ENCODE assay signal across 13 cellular contexts in the genomic region with DNA sequence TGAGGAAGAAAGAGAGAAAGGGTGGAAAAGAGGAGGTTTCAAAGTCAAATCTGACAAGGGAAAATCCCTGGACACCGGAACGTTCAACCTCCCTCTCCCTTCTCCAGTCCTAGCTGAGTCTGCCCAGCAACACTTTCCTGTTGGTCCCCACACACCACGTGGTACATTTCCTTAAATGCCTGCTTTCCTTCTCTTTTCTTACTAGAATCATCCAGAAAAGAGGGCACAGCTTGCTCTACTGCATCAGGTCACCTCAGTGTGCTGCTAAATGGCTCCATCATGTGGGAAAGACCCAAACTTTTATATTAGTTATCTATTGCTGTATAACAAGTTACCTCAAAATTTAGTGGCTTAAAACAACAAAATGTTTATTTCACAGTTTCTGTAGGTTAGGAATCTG.
DNase-seq lines count a peak whose midpoint lies in the region; ATAC-seq, FAIRE-seq and TF ChIP-seq lines count a peak whose summit lies in the region.
"Had no signal": no experiment of that assay in that cellular context is flagged by ENCODE, and none has a peak within 500 bp of the region (broad histone marks: within the 10 kb centered on the region; RNA-seq: fewer than 3 reads in every experiment).

No MANE protein-coding gene starts in this region.

- H2AFZ ChIP-seq in GM12878 (ENCODE audit: control insufficient read depth, low read depth, low read length) = no peak overlapping the region

- no peak for TF ChIP-seq POLR2A in GM12878 (IDR thresholded peaks at IDR 0.05; ENCODE audit: low read depth, low read length)

- H4K20me1 ChIP-seq in GM12878 (ENCODE audit: control insufficient read depth, insufficient read depth) = no peaks in the 10 kb centered on the region

- H3K4me1 Mint-ChIP-seq in mesothelial cell of epicardium = no peaks in the 10 kb centered on the region

- H3K9ac ChIP-seq in GM12878 (ENCODE audit: control insufficient read depth, insufficient read depth, low read length) = no peak overlapping the region

- H3K9me3 Mint-ChIP-seq in mesothelial cell of epicardium = no peaks in the 10 kb centered on the region

- BruUV-seq in GM12878 (replicated peaks; lab: Mats Ljungman, UMichigan) = no TSS peak

- in situ Hi-C loops in GM12878 (cut with MboI) = no loop called here

- FAIRE-seq in GM12878 (lab: Jason Lieb, UNC) = no peak

- H3K36me3 Mint-ChIP-seq in mesothelial cell of epicardium = no peaks in the 10 kb centered on the region
- H3K36me3 Mint-ChIP-seq: IgD-negative memory B cell had no signal

- TF ChIP-seq CTCF in GM12878 (IDR thresholded peaks at IDR 0.05 in 2 of 3, conservative IDR thresholded peaks at IDR 0.05 in 1 of 3; ENCODE audit: control insufficient read depth in 2 of 3, extremely low read depth in 1 of 3, insufficient read depth in 1 of 3, low read depth in 3 of 3, low read length in 3 of 3) (no peak), lung (IDR thresholded peaks at IDR 0.05; ENCODE audit: control extremely low read depth, extremely low read depth) (no peak), mesothelial cell of epicardium (IDR thresholded peaks at IDR 0.05; ENCODE audit: unreplicated experiment) (no peak)

- H3K27ac Mint-ChIP-seq in mesothelial cell of epicardium = no peak overlapping the region
- H3K27ac Mint-ChIP-seq: dendritic cell treated with granulocyte-macrophage colony-stimulating factor and Interleukin-4, amounts not matched to agents 40 ng/mL and 50 ng/mL, for 4 days had no signal

- DNase-seq in DMS 273 (lab: John Stamatoyannopoulos, UW; ENCODE audit: unreplicated experiment) (peak; percentile 70), GM12878 (ENCODE audit: low read depth, low spot score) (no peak), lung (ENCODE audit: low spot score) (peak; percentile 44), cerebellar cortex (ENCODE audit: low spot score) (no peak), mesothelial cell of epicardium (ENCODE audit: low spot score in 2 of 2, unreplicated experiment in 2 of 2) (no peak), HPDE6-E6E7 (ENCODE audit: extremely low spot score) (no peak)
- DNase-seq: ovary, T-helper 9 cell had no signal

- WGBS in GM12878 (ENCODE audit: insufficient coverage, insufficient replicate concordance, low lambda C conversion rate, missing lambda C conversion rate) = 0% methylated on average over 3 of the region's 3 CpGs
- WGBS in lung, 2 donors = 17 to 43% methylated on average over 3 of the region's 3 CpGs

- H3K9me3 ChIP-seq in GM12878 (replicated peaks; ENCODE audit: control insufficient read depth, insufficient read depth, low read length) (no peaks in the 10 kb centered on the region), lung (ENCODE audit: control insufficient read depth in 2 of 2, insufficient read depth in 1 of 2, low read length in 1 of 2) (no peaks in the 10 kb centered on the region)
- H3K9me3 ChIP-seq: ovary, thoracic aorta had no signal

- no peaks in the 10 kb centered on the region for H3K79me2 ChIP-seq in GM12878 (ENCODE audit: control insufficient read depth, insufficient read depth, low read length)

- RAD21 ChIA-PET in GM12878 (lab: Charles Lee; ENCODE audit: unreplicated experiment) = no interaction called here

- H3K4me3 Mint-ChIP-seq in mesothelial cell of epicardium = no peak overlapping the region
- H3K4me3 Mint-ChIP-seq: dendritic cell treated with granulocyte-macrophage colony-stimulating factor and Interleukin-4, amounts not matched to agents 40 ng/mL and 50 ng/mL, for 4 days; IgD-negative memory B cell had no signal

- H3K4me1 ChIP-seq in GM12878 (ENCODE audit: control insufficient read depth, insufficient read depth, low read length) (no peaks in the 10 kb centered on the region), lung (ENCODE audit: control insufficient read depth in 2 of 2, insufficient read depth in 2 of 2, low read length in 2 of 2) (no peaks in the 10 kb centered on the region)

- H3K36me3 ChIP-seq in GM12878 (ENCODE audit: control insufficient read depth in 2 of 2, insufficient read depth in 2 of 2, low read length in 1 of 2) = no peaks in the 10 kb centered on the region
- no peaks in the 10 kb centered on the region for H3K36me3 ChIP-seq in lung (ENCODE audit: control insufficient read depth in 2 of 2, insufficient read depth in 2 of 2, low read length in 2 of 2)
- H3K36me3 ChIP-seq: ovary, thoracic aorta had no signal

- TF ChIP-seq RAD21 in GM12878 (IDR thresholded peaks at IDR 0.05; ENCODE audit: insufficient read depth, low read depth, low read length) = no peak

- CTCF ChIA-PET in GM12878 (lab: Yijun Ruan, JAX) = no interaction called here

- SMC1A ChIA-PET in GM12878 (lab: Charles Lee; ENCODE audit: uncharacterized antibody, unreplicated experiment) = no interaction called here

- H3K27me3 Mint-ChIP-seq in mesothelial cell of epicardium (ENCODE audit: low read depth) = no peaks in the 10 kb centered on the region
- H3K27me3 Mint-ChIP-seq: dendritic cell treated with granulocyte-macrophage colony-stimulating factor and Interleukin-4, amounts not matched to agents 40 ng/mL and 50 ng/mL, for 4 days had no signal

- H3K27me3 ChIP-seq in GM12878 (replicated peaks in 1 of 2; ENCODE audit: control insufficient read depth in 2 of 2, insufficient read depth in 2 of 2, low read length in 1 of 2) (no peaks in the 10 kb centered on the region), lung (ENCODE audit: control insufficient read depth, insufficient read depth) (no peaks in the 10 kb centered on the region)
- H3K27me3 ChIP-seq: ovary had no signal

- intact Hi-C loops in GM12878 (cut with micrococcal nuclease; ENCODE audit: unreplicated experiment) = no loop called here

- H3K27ac ChIP-seq in GM12878 (ENCODE audit: control insufficient read depth, insufficient read depth) (no peak overlapping the region), lung (ENCODE audit: low read depth in 1 of 2, low read length in 1 of 2) (no peak overlapping the region)
- H3K27ac ChIP-seq: ovary, thoracic aorta had no signal

- POLR2A ChIA-PET in GM12878 (lab: Charles Lee) = no interaction called here

- H3K4me3 ChIP-seq in GM12878 = no peak overlapping the region
- H3K4me3 ChIP-seq in lung = no peak overlapping the region
- H3K4me3 ChIP-seq: ovary, thoracic aorta had no signal

- H3K4me2 ChIP-seq in GM12878 (ENCODE audit: control insufficient read depth, insufficient read depth) = no peak overlapping the region

- TF ChIP-seq EP300 in GM12878 (IDR thresholded peaks at IDR 0.05; ENCODE audit: borderline replicate concordance in 1 of 2, control insufficient read depth in 1 of 2, low read depth in 2 of 2, low read length in 2 of 2) = no peak

- ATAC-seq in HG02678 (IDR thresholded peaks at IDR 0.05; ENCODE audit: unreplicated experiment) = peak; percentile 48
- ATAC-seq in GM12878 = no peak
- ATAC-seq in lung (ENCODE audit: insufficient read depth, low FRiP score) = peak; percentile 34
- ATAC-seq in GM21447 (IDR thresholded peaks at IDR 0.05; ENCODE audit: unreplicated experiment) = no peak

TF ChIP-seq in GM12878, 131 proteins besides CTCF, POLR2A, EP300 and RAD21:
- TF ChIP-seq TBL1XR1 (IDR thresholded peaks at IDR 0.05; ENCODE audit: low read depth, low read length) = no peak
- TF ChIP-seq JUNB (IDR thresholded peaks at IDR 0.05) = no peak
- no peak for TF ChIP-seq JUND (IDR thresholded peaks at IDR 0.05; ENCODE audit: low read depth, low read length)
- no peak for TF ChIP-seq NFIC (IDR thresholded peaks at IDR 0.05; ENCODE audit: low read depth, low read length)
- peak; percentile 83 for TF ChIP-seq RFX5 (IDR thresholded peaks at IDR 0.05; ENCODE audit: low read depth, low read length)
- TF ChIP-seq ETV6 (conservative IDR thresholded peaks at IDR 0.05 in 1 of 2, IDR thresholded peaks at IDR 0.05 in 1 of 2; ENCODE audit: borderline replicate concordance in 1 of 2, low read depth in 1 of 2) = no peak
- TF ChIP-seq WRNIP1 (IDR thresholded peaks at IDR 0.05; ENCODE audit: borderline replicate concordance, low read depth, low read length) = no peak
- no peak for TF ChIP-seq POLR2AphosphoS5 (IDR thresholded peaks at IDR 0.05; ENCODE audit: low read length)
- TF ChIP-seq, protein P1, sequence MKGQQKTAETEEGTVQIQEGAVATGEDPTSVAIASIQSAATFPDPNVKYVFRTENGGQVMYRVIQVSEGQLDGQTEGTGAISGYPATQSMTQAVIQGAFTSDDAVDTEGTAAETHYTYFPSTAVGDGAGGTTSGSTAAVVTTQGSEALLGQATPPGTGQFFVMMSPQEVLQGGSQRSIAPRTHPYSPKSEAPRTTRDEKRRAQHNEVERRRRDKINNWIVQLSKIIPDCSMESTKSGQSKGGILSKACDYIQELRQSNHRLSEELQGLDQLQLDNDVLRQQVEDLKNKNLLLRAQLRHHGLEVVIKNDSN (IDR thresholded peaks at IDR 0.05; ENCODE audit: borderline replicate concordance, extremely low read length, insufficient read depth, low read depth, low read length) = peak; percentile 31
- no peak for TF ChIP-seq TCF12 (IDR thresholded peaks at IDR 0.05; ENCODE audit: low read depth, low read length)
- TF ChIP-seq, protein P2, sequence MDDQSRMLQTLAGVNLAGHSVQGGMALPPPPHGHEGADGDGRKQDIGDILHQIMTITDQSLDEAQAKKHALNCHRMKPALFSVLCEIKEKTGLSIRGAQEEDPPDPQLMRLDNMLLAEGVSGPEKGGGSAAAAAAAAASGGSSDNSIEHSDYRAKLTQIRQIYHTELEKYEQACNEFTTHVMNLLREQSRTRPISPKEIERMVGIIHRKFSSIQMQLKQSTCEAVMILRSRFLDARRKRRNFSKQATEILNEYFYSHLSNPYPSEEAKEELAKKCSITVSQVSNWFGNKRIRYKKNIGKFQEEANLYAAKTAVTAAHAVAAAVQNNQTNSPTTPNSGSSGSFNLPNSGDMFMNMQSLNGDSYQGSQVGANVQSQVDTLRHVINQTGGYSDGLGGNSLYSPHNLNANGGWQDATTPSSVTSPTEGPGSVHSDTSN (IDR thresholded peaks at IDR 0.05; ENCODE audit: insufficient replicate concordance, low read depth, low read length) = no peak

Comparison
In these comparisons a context has a peak if more than half of its experiments do, and no peak if none do; other contexts are left out.
1. DNase-seq: peak in DMS 273 (single experiment) and lung (single experiment); none in GM12878 (single experiment), cerebellar cortex (single experiment), mesothelial cell of epicardium (0 of 2) and HPDE6-E6E7 (single experiment).
2. ATAC-seq: peak in HG02678 (single experiment) and lung (single experiment); none in GM12878 (single experiment) and GM21447 (single experiment).